In genomic region chr11:44538375-44539054, GRCh38 we compare ENCODE assay signal across 1 cellular context.
A peak's percentile ranks its signal among the peaks of the same experiment; 100 is the strongest.
TF ChIP-seq lines count a peak whose summit lies in the region.

No MANE protein-coding gene starts in this region.

TF ChIP-seq in HepG2, 621 proteins besides CTCF, POLR2A, EP300 and RAD21 (continued from another document and continues in another):
- TF ChIP-seq RERE (CRISPR knock-in tag; IDR thresholded peaks at IDR 0.05; ENCODE audit: low read depth) (no peak), KIAA2018 (CRISPR knock-in tag; IDR thresholded peaks at IDR 0.05; ENCODE audit: borderline replicate concordance) (no peak), FOXP1 (IDR thresholded peaks at IDR 0.05) (no peak), FOXP1 (CRISPR knock-in tag; IDR thresholded peaks at IDR 0.05) (no peak), KDM2A (CRISPR knock-in tag; IDR thresholded peaks at IDR 0.05; ENCODE audit: borderline replicate concordance, low read depth) (0 out of 2 replicates have a peak, but pooled peaks have one; percentile 27), YY1 (IDR thresholded peaks at IDR 0.05; ENCODE audit: insufficient read depth, insufficient replicate concordance, low read depth, low read length) (no peak), ZNF687 (CRISPR knock-in tag; IDR thresholded peaks at IDR 0.05) (peak; percentile 28; the same call in 1 of the 2 replicates), WIZ (CRISPR knock-in tag; IDR thresholded peaks at IDR 0.05) (no peak), ZNF33A (CRISPR knock-in tag; IDR thresholded peaks at IDR 0.05; ENCODE audit: borderline replicate concordance) (no peak), ZNF232 (CRISPR knock-in tag; IDR thresholded peaks at IDR 0.05; ENCODE audit: borderline replicate concordance) (no peak), CC2D1A (CRISPR knock-in tag; IDR thresholded peaks at IDR 0.05) (no peak), ZBTB20 (CRISPR knock-in tag; IDR thresholded peaks at IDR 0.05; ENCODE audit: borderline replicate concordance, low read depth) (no peak), ZNF343 (CRISPR knock-in tag; IDR thresholded peaks at IDR 0.05) (no peak), MZF1 (CRISPR knock-in tag; IDR thresholded peaks at IDR 0.05; ENCODE audit: borderline replicate concordance) (no peak), ZNF350 (CRISPR knock-in tag; IDR thresholded peaks at IDR 0.05; ENCODE audit: borderline replicate concordance, low read depth) (no peak), ZNF160 (CRISPR knock-in tag; IDR thresholded peaks at IDR 0.05) (no peak), ZNF460 (CRISPR knock-in tag; IDR thresholded peaks at IDR 0.05; ENCODE audit: borderline replicate concordance) (no peak), NFKB2 (CRISPR knock-in tag; IDR thresholded peaks at IDR 0.05; ENCODE audit: borderline replicate concordance) (0 out of 2 replicates have a peak, but pooled peaks have one; percentile 26), GLMP (CRISPR knock-in tag; IDR thresholded peaks at IDR 0.05; ENCODE audit: borderline replicate concordance) (no peak), REST (IDR thresholded peaks at IDR 0.05; ENCODE audit: borderline replicate concordance in 1 of 2, low read depth in 1 of 2, low read length in 2 of 2) (no peak), PHF21A (CRISPR knock-in tag; IDR thresholded peaks at IDR 0.05) (no peak), MNT (IDR thresholded peaks at IDR 0.05) (no peak)
